ENCODE assay signal across 19 cellular contexts in the genomic region with DNA sequence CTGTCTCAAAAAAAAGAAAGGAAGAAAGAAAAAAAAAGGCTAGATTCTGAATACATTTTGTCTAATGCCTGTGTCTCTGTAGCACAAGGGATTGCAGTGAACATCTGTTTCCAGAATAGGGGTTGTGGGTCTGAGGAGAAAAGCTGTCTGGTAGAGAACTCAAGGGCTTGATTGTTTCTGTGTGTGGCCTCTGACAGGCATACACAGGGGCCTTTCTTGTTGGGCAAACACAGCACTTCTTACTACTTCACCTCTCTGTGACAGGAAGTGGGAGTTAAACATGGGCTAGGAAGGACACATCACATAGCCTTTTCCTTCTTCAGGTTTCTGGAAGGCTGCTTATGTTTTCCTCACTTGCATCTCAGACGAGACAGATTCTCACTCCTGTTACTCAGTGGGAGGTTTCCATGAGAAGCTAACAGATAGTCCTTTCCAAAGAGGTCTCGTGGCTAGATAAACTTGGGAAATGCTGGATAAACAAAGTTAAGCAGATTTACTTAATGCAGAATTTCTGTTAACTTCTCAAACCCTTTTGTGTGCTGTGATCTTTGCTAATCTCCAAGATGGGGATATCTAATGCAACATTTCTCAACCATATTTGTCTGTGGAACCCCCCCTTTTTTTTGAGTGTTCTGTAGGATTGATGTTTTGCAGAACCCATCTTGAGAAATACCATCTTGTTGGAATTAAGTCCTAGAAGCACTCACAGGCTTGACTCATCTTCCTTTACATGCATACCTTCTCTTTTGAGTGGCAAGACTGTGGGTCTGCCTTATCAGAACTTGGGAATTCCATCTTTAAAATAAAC. TPM values are rescaled to one million over a fixed set of nuclear protein-coding genes. Genes with fewer than 3 reads are reported as not detected.
DNase-seq lines count a peak whose midpoint lies in the region; ATAC-seq and TF ChIP-seq lines count a peak whose summit lies in the region.
"Had no signal": no experiment of that assay in that cellular context is flagged by ENCODE, and none has a peak within 500 bp of the region (broad histone marks: within the 10 kb centered on the region; RNA-seq: fewer than 3 reads in every experiment).

No MANE protein-coding gene starts in this region.

- no peak overlapping the region for H3K4me3 Mint-ChIP-seq in H9
- H3K4me3 Mint-ChIP-seq in activated T-helper 17 cell treated with anti-CD3 and anti-CD28 coated beads, Interleukin-2, amount 50 U/mL, for 72 hours, result no peak overlapping the region
- no peak overlapping the region for H3K4me3 Mint-ChIP-seq in CD4-positive, alpha-beta T cell
- H3K4me3 Mint-ChIP-seq: activated naive CD4-positive, alpha-beta T cell treated with anti-CD3 and anti-CD28 coated beads for 36 hours; B cell; immature natural killer cell; stimulated activated effector memory CD8-positive, alpha-beta T cell treated with anti-CD3 and anti-CD28 coated beads, Interleukin-12 subunit alpha, Interleukin-12 subunit beta, amount 100 ng/mL, for 72 hours had no signal

- DNase-seq in AG04449 (ENCODE audit: low read depth, low spot score) (peak; percentile 33), H9 (no peak), foreskin melanocyte (peak; percentile 78), upper lobe of right lung (no peak)
- DNase-seq in CD4-positive, alpha-beta T cell, result no peak
- DNase-seq: activated CD4-positive, alpha-beta T cell treated with anti-CD3 and anti-CD28 coated beads, Interleukin-2, amount 50 U/mL, for 1 hour; activated naive CD4-positive, alpha-beta T cell treated with anti-CD3 and anti-CD28 coated beads for 36 hours; immature natural killer cell; NCI-H1092; NCI-H446; stimulated activated CD4-positive, alpha-beta T cell treated with anti-CD3 and anti-CD28 coated beads, Interleukin-2, amount 100 ng/mL, for 48 hours; T-helper 1 cell had no signal

- no peaks in the 10 kb centered on the region for H3K4me1 ChIP-seq in H9 (ENCODE audit: insufficient read depth, low read length)
- peaks cover 7% of the 10 kb centered on the region for H3K4me1 ChIP-seq in upper lobe of right lung
- H3K4me1 ChIP-seq: HAP-1 had no signal

- H2BK120ac ChIP-seq in H9 (ENCODE audit: low read depth, low read length, poor library complexity, severe bottlenecking), result no peak overlapping the region

- H3K36me3 ChIP-seq in upper lobe of right lung, result peaks cover 36% of the 10 kb centered on the region

- H4K5ac ChIP-seq in H9 (ENCODE audit: insufficient read length, low read depth, low read length), result no peak overlapping the region

- no peak overlapping the region for H2AK5ac ChIP-seq in H9 (ENCODE audit: insufficient read length, low read length)

- intact Hi-C loops in upper lobe of right lung (cut with DNase I), result no loop called here
- intact Hi-C loops in CD4-positive, alpha-beta T cell (cut with DNase I, micrococcal nuclease), result loop anchor here in 1 of 2 experiments (10.0 kb wide), 1 partner anchor 297 kb away; no protein-coding TSS in a partner anchor

- H3K18ac ChIP-seq in H9 (ENCODE audit: insufficient read length, low read depth, low read length), result no peak overlapping the region

- peaks cover 2 to 25% (median 22%) of the 10 kb centered on the region in 3 experiments for H3K36me3 Mint-ChIP-seq in H9 (ENCODE audit: insufficient read depth in 1 of 3, low read depth in 3 of 3)
- peaks cover 45% of the 10 kb centered on the region for H3K36me3 Mint-ChIP-seq in activated T-helper 17 cell treated with anti-CD3 and anti-CD28 coated beads, Interleukin-2, amount 50 U/mL, for 72 hours (ENCODE audit: low read depth)
- H3K36me3 Mint-ChIP-seq in CD4-positive, alpha-beta T cell (ENCODE audit: low read depth), result peaks cover 53% of the 10 kb centered on the region

- no peaks in the 10 kb centered on the region for H3K27me3 Mint-ChIP-seq in H9 (ENCODE audit: low read depth)
- H3K27me3 Mint-ChIP-seq in activated T-helper 17 cell treated with anti-CD3 and anti-CD28 coated beads, Interleukin-2, amount 50 U/mL, for 72 hours, result no peaks in the 10 kb centered on the region
- no peaks in the 10 kb centered on the region for H3K27me3 Mint-ChIP-seq in CD4-positive, alpha-beta T cell
- H3K27me3 Mint-ChIP-seq: B cell had no signal

- no peaks in the 10 kb centered on the region; a peak in 1 of 5 replicates for H3K9me3 Mint-ChIP-seq in H9
- H3K9me3 Mint-ChIP-seq in activated T-helper 17 cell treated with anti-CD3 and anti-CD28 coated beads, Interleukin-2, amount 50 U/mL, for 72 hours, result no peaks in the 10 kb centered on the region
- no peaks in the 10 kb centered on the region for H3K9me3 Mint-ChIP-seq in CD4-positive, alpha-beta T cell
- H3K9me3 Mint-ChIP-seq: activated naive CD4-positive, alpha-beta T cell treated with anti-CD3 and anti-CD28 coated beads for 36 hours; immature natural killer cell; stimulated activated effector memory CD8-positive, alpha-beta T cell treated with anti-CD3 and anti-CD28 coated beads, Interleukin-12 subunit alpha, Interleukin-12 subunit beta, amount 100 ng/mL, for 72 hours had no signal

- H4K8ac ChIP-seq in H9 (replicated peaks; ENCODE audit: insufficient read length, low read depth, low read length), result no peak overlapping the region

- H3K9ac ChIP-seq in H9 (ENCODE audit: extremely low read depth, insufficient read length, low read length), result no peak overlapping the region

- H3K27ac Mint-ChIP-seq in H9, result peak overlapping the region in 2 of 3 experiments; percentile 8 to 66; a peak in 2 of 7 replicates
- H3K27ac Mint-ChIP-seq in activated T-helper 17 cell treated with anti-CD3 and anti-CD28 coated beads, Interleukin-2, amount 50 U/mL, for 72 hours, result peak overlapping the region; percentile 58
- no peak overlapping the region for H3K27ac Mint-ChIP-seq in CD4-positive, alpha-beta T cell
- H3K27ac Mint-ChIP-seq: activated naive CD4-positive, alpha-beta T cell treated with anti-CD3 and anti-CD28 coated beads for 36 hours; stimulated activated effector memory CD8-positive, alpha-beta T cell treated with anti-CD3 and anti-CD28 coated beads, Interleukin-12 subunit alpha, Interleukin-12 subunit beta, amount 100 ng/mL, for 72 hours had no signal

- H2BK20ac ChIP-seq in H9 (ENCODE audit: low read depth, low read length, poor library complexity, severe bottlenecking), result no peak overlapping the region

- no peak for ATAC-seq in activated T-helper 17 cell treated with anti-CD3 and anti-CD28 coated beads, Interleukin-2, amount 50 U/mL, for 72 hours (replicated peaks)
- ATAC-seq in HG02973 (IDR thresholded peaks at IDR 0.05; ENCODE audit: unreplicated experiment) (no peak), upper lobe of right lung (no peak), GM21528 (IDR thresholded peaks at IDR 0.05; ENCODE audit: low FRiP score, unreplicated experiment) (no peak)
- ATAC-seq in CD4-positive, alpha-beta T cell (ENCODE audit: poor library complexity), result no peak
- ATAC-seq: stimulated activated effector memory CD8-positive, alpha-beta T cell treated with anti-CD3 and anti-CD28 coated beads, Interleukin-12 subunit alpha, Interleukin-12 subunit beta, amount 100 ng/mL, for 72 hours had no signal

- H3K4me2 ChIP-seq in H9 (ENCODE audit: insufficient read depth, insufficient read length, low read length), result no peak overlapping the region

- no peak overlapping the region for H3K23ac ChIP-seq in H9 (ENCODE audit: insufficient read length, low read depth, low read length)

- TF ChIP-seq CTCF in AG04449 (IDR thresholded peaks at IDR 0.05; ENCODE audit: insufficient read depth, low read length, missing control alignments) (no peak), H9 (conservative IDR thresholded peaks at IDR 0.05) (no peak), upper lobe of right lung (IDR thresholded peaks at IDR 0.05) (no peak)
- no peak for TF ChIP-seq CTCF in CD4-positive, alpha-beta T cell (IDR thresholded peaks at IDR 0.05)

- no peak overlapping the region for H2BK12ac ChIP-seq in H9 (ENCODE audit: insufficient read length, low read depth, low read length)

- H4K91ac ChIP-seq in H9 (ENCODE audit: insufficient read length, low read depth, low read length), result no peak overlapping the region

- H3K79me2 ChIP-seq in H9 (ENCODE audit: insufficient read depth, low read length), result no peaks in the 10 kb centered on the region

- H3K27me3 ChIP-seq in H9 (ENCODE audit: insufficient read depth, low read length) (no peaks in the 10 kb centered on the region), upper lobe of right lung (no peaks in the 10 kb centered on the region)
- H3K27me3 ChIP-seq in CD4-positive, alpha-beta T cell (ENCODE audit: control insufficient read depth, insufficient read depth, low read length), result no peaks in the 10 kb centered on the region
- H3K27me3 ChIP-seq: vagina had no signal

- POLR2A ChIA-PET in AG04449 (lab: Yijun Ruan, JAX), result no interaction called here
- POLR2A ChIA-PET in CD4-positive, alpha-beta T cell (lab: Charles Lee), result no interaction called here

- no peak overlapping the region for H3K4me3 ChIP-seq in AG04449 (ENCODE audit: low read depth, low read length)
- no peak overlapping the region for H3K4me3 ChIP-seq in upper lobe of right lung
- H3K4me3 ChIP-seq: HAP-1, vagina had no signal

- no peak overlapping the region for H3K56ac ChIP-seq in H9 (ENCODE audit: insufficient read length, low read depth, low read length)

- no peaks in the 10 kb centered on the region for H4K20me1 ChIP-seq in H9 (ENCODE audit: control insufficient read depth, insufficient read depth, insufficient read length)

- CTCF ChIA-PET in AG04449 (lab: Yijun Ruan, JAX), result interaction anchor here (0.9 to 12.7 kb wide), 5 partner anchors 7 to 553 kb away, joined by 3 to 124 read pairs (median 38); no protein-coding TSS in a partner anchor
- CTCF ChIA-PET in CD4-positive, alpha-beta T cell (lab: Charles Lee), result interaction anchor here (1.4 kb wide), 1 partner anchor 14 kb away, joined by 3 read pairs; no protein-coding TSS in a partner anchor

- H3K27ac ChIP-seq in H9 (ENCODE audit: insufficient read length, low read depth, low read length) (no peak overlapping the region), upper lobe of right lung (no peak overlapping the region)
- H3K27ac ChIP-seq in CD4-positive, alpha-beta T cell (ENCODE audit: low read depth, low read length), result no peak overlapping the region
- H3K27ac ChIP-seq: vagina had no signal

- no peaks in the 10 kb centered on the region; a peak in 1 of 4 replicates for H3K4me1 Mint-ChIP-seq in H9
- H3K4me1 Mint-ChIP-seq in activated T-helper 17 cell treated with anti-CD3 and anti-CD28 coated beads, Interleukin-2, amount 50 U/mL, for 72 hours, result peaks cover 3% of the 10 kb centered on the region
- peaks cover 5% of the 10 kb centered on the region for H3K4me1 Mint-ChIP-seq in CD4-positive, alpha-beta T cell (ENCODE audit: low read depth)

- no peak overlapping the region for H3T11ph ChIP-seq in H9 (ENCODE audit: low read length)

- H3K4ac ChIP-seq in H9 (ENCODE audit: low read depth, low read length), result no peak overlapping the region

- no peaks in the 10 kb centered on the region for H3K9me3 ChIP-seq in H9 (ENCODE audit: control insufficient read depth, low read depth, low read length)
- H3K9me3 ChIP-seq in upper lobe of right lung, result no peaks in the 10 kb centered on the region
- H3K9me3 ChIP-seq in CD4-positive, alpha-beta T cell (ENCODE audit: control insufficient read depth, low read length), result no peaks in the 10 kb centered on the region
- H3K9me3 ChIP-seq: HAP-1, vagina had no signal

- no peak overlapping the region for H3K14ac ChIP-seq in H9 (ENCODE audit: insufficient read depth, low read length)

- H2BK15ac ChIP-seq in H9 (ENCODE audit: low read depth, low read length), result no peak overlapping the region

- H3K79me1 ChIP-seq in H9 (ENCODE audit: insufficient read depth, low read depth, low read length, poor library complexity, severe bottlenecking), result no peaks in the 10 kb centered on the region

- H2AFZ ChIP-seq in H9 (ENCODE audit: low read length), result no peak overlapping the region

- no CpG with 5 or more reads among the region's 2 CpGs for WGBS in H9 (ENCODE audit: extremely low coverage, insufficient read length, low lambda C conversion rate)

- H2BK5ac ChIP-seq in H9 (ENCODE audit: insufficient read length, low read length), result no peak overlapping the region

- H3K23me2 ChIP-seq in H9 (ENCODE audit: insufficient read length, low read depth, low read length, poor library complexity, severe bottlenecking), result no peaks in the 10 kb centered on the region

RNA-seq across cellular contexts. Expression of a gene that starts 41.9 kb away (rescaled TPM):
- total RNA-seq in H9 (2021) (34.5 and 34.7 TPM in 2 replicates), upper lobe of right lung (17.6 TPM)
- total RNA-seq in activated T-helper 17 cell treated with anti-CD3 and anti-CD28 coated beads, Interleukin-2, amount 50 U/mL, for 72 hours, result 10 to 100 TPM; 23.0 to 30.3 TPM
- total RNA-seq in CD4-positive, alpha-beta T cell, result 1 to 10 TPM; 4.9 to 5.9 TPM

RNA-seq across cellular contexts. Expression of a gene that starts 53.9 kb away (rescaled TPM):
- total RNA-seq in H9 (2021) (1.1 and 1.4 TPM in 2 replicates), upper lobe of right lung (1.8 TPM)
- 1 to 10 TPM; 2.5 to 3.5 TPM for total RNA-seq in activated T-helper 17 cell treated with anti-CD3 and anti-CD28 coated beads, Interleukin-2, amount 50 U/mL, for 72 hours
- total RNA-seq in CD4-positive, alpha-beta T cell, result under 1 TPM; 0.41 to 0.47 TPM
- total RNA-seq: vagina had no signal

RNA-seq across cellular contexts. Expression of a gene that starts 54.3 kb away (rescaled TPM):
- 12.9 and 14.3 TPM in 2 replicates for total RNA-seq in H9 (2021)
- 10 to 100 TPM; 11.4 to 12.2 TPM for total RNA-seq in activated T-helper 17 cell treated with anti-CD3 and anti-CD28 coated beads, Interleukin-2, amount 50 U/mL, for 72 hours
- total RNA-seq in upper lobe of right lung, result 12.4 TPM
- 1 to 10 TPM; 5.9 to 6.6 TPM for total RNA-seq in CD4-positive, alpha-beta T cell

Comparison
In these comparisons a context has a peak if more than half of its experiments do, and no peak if none do; other contexts are left out.
1. DNase-seq: peak in AG04449 (single experiment) and foreskin melanocyte (single experiment); none in H9 (single experiment), upper lobe of right lung (single experiment) and CD4-positive, alpha-beta T cell (0 of 10).